Comparison of ENCODE assay signal across 1 cellular context in genomic region chr20:63855363-63856110, GRCh38.
TF ChIP-seq lines count a peak whose summit lies in the region.

No MANE protein-coding gene starts in this region.

TF ChIP-seq in HepG2, 621 proteins besides CTCF, POLR2A, EP300 and RAD21 (continued from another document and continues in another):
- no peak for TF ChIP-seq KIAA2018 (CRISPR knock-in tag; IDR thresholded peaks at IDR 0.05; ENCODE audit: borderline replicate concordance)
- peak; percentile 20; the same call in 1 of the 2 replicates for TF ChIP-seq THRA (CRISPR knock-in tag; IDR thresholded peaks at IDR 0.05; ENCODE audit: borderline replicate concordance)
- no peak for TF ChIP-seq USF2 (IDR thresholded peaks at IDR 0.05; ENCODE audit: low read depth, low read length)
- TF ChIP-seq USF2 (CRISPR knock-in tag; IDR thresholded peaks at IDR 0.05; ENCODE audit: borderline replicate concordance): no peak
- TF ChIP-seq ZSCAN25 (CRISPR knock-in tag; IDR thresholded peaks at IDR 0.05): peak; percentile 82
- TF ChIP-seq BORCS8-MEF2B (CRISPR knock-in tag; IDR thresholded peaks at IDR 0.05): 0 out of 2 replicates have a peak, but pooled peaks have one; percentile 44
- TF ChIP-seq ZBTB33 (CRISPR knock-in tag; IDR thresholded peaks at IDR 0.05): 0 out of 2 replicates have a peak, but pooled peaks have one; percentile 8
- TF ChIP-seq MTA1 (CRISPR knock-in tag; IDR thresholded peaks at IDR 0.05; ENCODE audit: borderline replicate concordance): peak; percentile 40; the same call in 1 of the 2 replicates
- peak; percentile 8; the same call in 1 of the 2 replicates for TF ChIP-seq RXRA (CRISPR knock-in tag; IDR thresholded peaks at IDR 0.05)
- 0 out of 2 replicates have a peak, but pooled peaks have one; percentile 36 for TF ChIP-seq ZNF609 (CRISPR knock-in tag; IDR thresholded peaks at IDR 0.05; ENCODE audit: borderline replicate concordance)
- no peak for TF ChIP-seq ATF7 (IDR thresholded peaks at IDR 0.05)
- 0 out of 2 replicates have a peak, but pooled peaks have one; percentile 21 for TF ChIP-seq ATF7 (CRISPR knock-in tag; IDR thresholded peaks at IDR 0.05)
- TF ChIP-seq TMF1 (CRISPR knock-in tag; IDR thresholded peaks at IDR 0.05; ENCODE audit: low read depth): no peak
- peak; percentile 17; the same call in 1 of the 2 replicates for TF ChIP-seq HNF4A (CRISPR knock-in tag; IDR thresholded peaks at IDR 0.05)
- 0 out of 2 replicates have a peak, but pooled peaks have one; percentile 6 for TF ChIP-seq TRAFD1 (CRISPR knock-in tag; IDR thresholded peaks at IDR 0.05; ENCODE audit: borderline replicate concordance)
- TF ChIP-seq HES4 (CRISPR knock-in tag; IDR thresholded peaks at IDR 0.05; ENCODE audit: borderline replicate concordance): 0 out of 2 replicates have a peak, but pooled peaks have one; percentile 58
- TF ChIP-seq XRCC5 (optimal IDR thresholded peaks at IDR 0.05; ENCODE audit: low read length): peak; percentile 15
- TF ChIP-seq ISX (CRISPR knock-in tag; conservative IDR thresholded peaks at IDR 0.05): no peak
- peak; percentile 47; the same call in 1 of the 2 replicates for TF ChIP-seq ZNF121 (CRISPR knock-in tag; IDR thresholded peaks at IDR 0.05)
- TF ChIP-seq ZNF879 (CRISPR knock-in tag; IDR thresholded peaks at IDR 0.05): 0 out of 2 replicates have a peak, but pooled peaks have one; percentile 19
- 0 out of 2 replicates have a peak, but pooled peaks have one; percentile 9 for TF ChIP-seq SIN3A (IDR thresholded peaks at IDR 0.05; ENCODE audit: borderline replicate concordance, low read depth, low read length)
- TF ChIP-seq ZSCAN22 (CRISPR knock-in tag; IDR thresholded peaks at IDR 0.05): no peak
- TF ChIP-seq HNRNPK (IDR thresholded peaks at IDR 0.05; ENCODE audit: low read depth, low read length, poor library complexity, severe bottlenecking): peak; percentile 2
- TF ChIP-seq ZSCAN31 (CRISPR knock-in tag; IDR thresholded peaks at IDR 0.05; ENCODE audit: low read depth): peak; percentile 78; the same call in 1 of the 2 replicates
- 0 out of 2 replicates have a peak, but pooled peaks have one; percentile 16 for TF ChIP-seq POLR2G (IDR thresholded peaks at IDR 0.05; ENCODE audit: low read depth, low read length)
- TF ChIP-seq ZNF616 (CRISPR knock-in tag; IDR thresholded peaks at IDR 0.05; ENCODE audit: low read depth): peak; percentile 30; the same call in 1 of the 2 replicates
- TF ChIP-seq CSRNP1 (CRISPR knock-in tag; IDR thresholded peaks at IDR 0.05): peak; percentile 72; the same call in 1 of the 2 replicates
